ENCODE assay signal across 8 cellular contexts in genomic region chrX:45850775-45851433, GRCh38.
DNase-seq lines count a peak whose midpoint lies in the region; ATAC-seq and TF ChIP-seq lines count a peak whose summit lies in the region.

No MANE protein-coding gene starts in this region.

- peaks cover 5 to 26% (median 13%) of the 10 kb centered on the region in 4 donors for H3K4me1 Mint-ChIP-seq in CD4-positive, alpha-beta memory T cell
- H3K4me1 Mint-ChIP-seq in activated CD4-positive, alpha-beta memory T cell treated with anti-CD3 and anti-CD28 coated beads for 36 hours (ENCODE audit: low read depth), result peaks cover 38% of the 10 kb centered on the region
- H3K4me1 Mint-ChIP-seq in naive B cell, result peaks cover 11 to 15% (median 14%) of the 10 kb centered on the region in 3 donors

- POLR2A ChIA-PET in CD4-positive, alpha-beta memory T cell (lab: Charles Lee; ENCODE audit: partially characterized antibody), result interaction anchor here (1.1 to 2.6 kb wide), 7 partner anchors 9 to 93 kb away, joined by 3 to 30 read pairs (median 5); no protein-coding TSS in a partner anchor
- POLR2A ChIA-PET in activated CD4-positive, alpha-beta memory T cell treated with anti-CD3 and anti-CD28 coated beads for 36 hours (lab: Charles Lee), result interaction anchor here (0.7 to 4.3 kb wide), 9 partner anchors 9 to 141 kb away, joined by 3 to 64 read pairs (median 6); no protein-coding TSS in a partner anchor

- no peak for TF ChIP-seq CTCF in epithelial cell of esophagus (IDR thresholded peaks at IDR 0.05; ENCODE audit: insufficient read depth, low read depth, low read length, missing control alignments)

- peak; percentile 26 to 27 for ATAC-seq in naive B cell (ENCODE audit: low read depth in 2 of 2)
- peak; percentile 49 for ATAC-seq in aorta (ENCODE audit: low FRiP score)
- ATAC-seq in HG03095 (IDR thresholded peaks at IDR 0.05; ENCODE audit: unreplicated experiment), result no peak

- intact Hi-C loops in CD4-positive, alpha-beta memory T cell (cut with micrococcal nuclease), result loop anchor here (1.0 to 5.0 kb wide), 3 partner anchors 45 to 526 kb away; no protein-coding TSS in a partner anchor
- intact Hi-C loops in activated CD4-positive, alpha-beta memory T cell treated with anti-CD3 and anti-CD28 coated beads for 36 hours (cut with micrococcal nuclease), result loop anchor here (2.0 to 10.0 kb wide), 7 partner anchors 139 to 526 kb away; no protein-coding TSS in a partner anchor
- intact Hi-C loops in aorta (cut with DNase I), result no loop called here

- H3K4me3 ChIP-seq in CD4-positive, alpha-beta memory T cell (ENCODE audit: low read length in 2 of 2), result peak overlapping the region; percentile 49 to 80
- H3K4me3 ChIP-seq in epithelial cell of esophagus (ENCODE audit: low read length), result peak overlapping the region; percentile 72
- peak overlapping the region; percentile 21 to 23 for H3K4me3 ChIP-seq in aorta (ENCODE audit: low read length in 2 of 2)

- H3K27me3 ChIP-seq in CD4-positive, alpha-beta memory T cell (ENCODE audit: insufficient read depth, low read length), result no peaks in the 10 kb centered on the region
- no peaks in the 10 kb centered on the region for H3K27me3 ChIP-seq in aorta (ENCODE audit: control insufficient read depth in 1 of 2, insufficient read depth in 2 of 2, low read length in 1 of 2)

- DNase-seq in CD4-positive, alpha-beta memory T cell, result peak in 4 of 5 donors; percentile 11 to 44 (median 16)
- peak; percentile 43 for DNase-seq in activated CD4-positive, alpha-beta memory T cell treated with anti-CD3 and anti-CD28 coated beads for 36 hours
- DNase-seq in epithelial cell of esophagus (ENCODE audit: low read depth) (peak; percentile 57), naive B cell (peak; percentile 2), aorta (peak in 1 of 2 donors; percentile 47), NCI-H2171 treated with DMSO at 0.1 percent for 48 hours (lab: John Stamatoyannopoulos, UW) (no peak)

- H3K4me3 Mint-ChIP-seq in CD4-positive, alpha-beta memory T cell, result peak overlapping the region; percentile 91 to 97 (median 94)
- peak overlapping the region; percentile 95 for H3K4me3 Mint-ChIP-seq in activated CD4-positive, alpha-beta memory T cell treated with anti-CD3 and anti-CD28 coated beads for 36 hours
- H3K4me3 Mint-ChIP-seq in naive B cell, result peak overlapping the region; percentile 76 to 94 (median 87)

- H3K27ac Mint-ChIP-seq in CD4-positive, alpha-beta memory T cell, result peak overlapping the region; percentile 81 to 91 (median 84)
- peak overlapping the region; percentile 99 for H3K27ac Mint-ChIP-seq in activated CD4-positive, alpha-beta memory T cell treated with anti-CD3 and anti-CD28 coated beads for 36 hours
- H3K27ac Mint-ChIP-seq in naive B cell, result no peak overlapping the region

- peak overlapping the region; percentile 26 for H3K27ac ChIP-seq in CD4-positive, alpha-beta memory T cell (ENCODE audit: low read depth, low read length)
- H3K27ac ChIP-seq in KOPT-K1 (ENCODE audit: low read depth, low read length, poor library complexity, severe bottlenecking) (peak overlapping the region; percentile 77), aorta (ENCODE audit: low read depth in 1 of 2, low read length in 2 of 2) (no peak overlapping the region)

- no peaks in the 10 kb centered on the region for H3K9me3 ChIP-seq in CD4-positive, alpha-beta memory T cell (ENCODE audit: control insufficient read depth in 1 of 2, low read length in 2 of 2)
- H3K9me3 ChIP-seq in KOPT-K1 (ENCODE audit: insufficient read depth, low read length, poor library complexity, severe bottlenecking) (no peaks in the 10 kb centered on the region), aorta (ENCODE audit: control insufficient read depth, low read length) (no peaks in the 10 kb centered on the region)

- CTCF ChIA-PET in CD4-positive, alpha-beta memory T cell (lab: Charles Lee; ENCODE audit: partially characterized antibody), result interaction anchor here (0.7 to 1.8 kb wide), 4 partner anchors 44 to 525 kb away, joined by 3 to 6 read pairs (median 5); no protein-coding TSS in a partner anchor
- CTCF ChIA-PET in activated CD4-positive, alpha-beta memory T cell treated with anti-CD3 and anti-CD28 coated beads for 36 hours (lab: Charles Lee), result interaction anchor here (0.9 kb wide), 1 partner anchor 49 kb away, joined by 3 read pairs; no protein-coding TSS in a partner anchor

- no peaks in the 10 kb centered on the region for H3K9me3 Mint-ChIP-seq in CD4-positive, alpha-beta memory T cell
- H3K9me3 Mint-ChIP-seq in activated CD4-positive, alpha-beta memory T cell treated with anti-CD3 and anti-CD28 coated beads for 36 hours, result no peaks in the 10 kb centered on the region
- H3K9me3 Mint-ChIP-seq in naive B cell, result peaks cover 0 to 1% (median 0%) of the 10 kb centered on the region in 7 donors

- no peaks in the 10 kb centered on the region for H3K36me3 ChIP-seq in CD4-positive, alpha-beta memory T cell (ENCODE audit: insufficient read depth, low read length)
- H3K36me3 ChIP-seq in KOPT-K1 (ENCODE audit: insufficient read depth, low read length) (peaks cover 16% of the 10 kb centered on the region), aorta (ENCODE audit: control insufficient read depth in 1 of 2, insufficient read depth in 2 of 2, low read length in 1 of 2) (no peaks in the 10 kb centered on the region)

- peaks cover 0 to 12% of the 10 kb centered on the region in 2 donors for H3K36me3 Mint-ChIP-seq in CD4-positive, alpha-beta memory T cell
- peaks cover 34% of the 10 kb centered on the region for H3K36me3 Mint-ChIP-seq in activated CD4-positive, alpha-beta memory T cell treated with anti-CD3 and anti-CD28 coated beads for 36 hours
- no peaks in the 10 kb centered on the region for H3K36me3 Mint-ChIP-seq in naive B cell

- WGBS in aorta, 2 donors, result 0 to 20% methylated on average over 52 to 54 of the region's 54 CpGs

- H3K4me1 ChIP-seq in CD4-positive, alpha-beta memory T cell (ENCODE audit: insufficient read depth, low read length), result peaks cover 5% of the 10 kb centered on the region
- no peaks in the 10 kb centered on the region for H3K4me1 ChIP-seq in aorta (ENCODE audit: control insufficient read depth in 1 of 2, insufficient read depth in 2 of 2, low read length in 2 of 2)

- no peaks in the 10 kb centered on the region for H3K27me3 Mint-ChIP-seq in CD4-positive, alpha-beta memory T cell
- H3K27me3 Mint-ChIP-seq in activated CD4-positive, alpha-beta memory T cell treated with anti-CD3 and anti-CD28 coated beads for 36 hours, result no peaks in the 10 kb centered on the region
- peaks cover 9 to 31% (median 19%) of the 10 kb centered on the region in 3 donors for H3K27me3 Mint-ChIP-seq in naive B cell

Comparison
In these comparisons a context has a peak if more than half of its experiments do, and no peak if none do; other contexts are left out.
1. H3K27ac ChIP-seq: peak in CD4-positive, alpha-beta memory T cell (single experiment) and KOPT-K1 (single experiment); none in aorta (0 of 2).
2. H3K4me3 ChIP-seq: peak in every context shown above with its lines; median percentile 72 in epithelial cell of esophagus; 64 in CD4-positive, alpha-beta memory T cell; 22 in aorta.
3. H3K27ac Mint-ChIP-seq: peak in CD4-positive, alpha-beta memory T cell (7 of 7) and activated CD4-positive, alpha-beta memory T cell treated with anti-CD3 and anti-CD28 coated beads for 36 hours (single experiment); none in naive B cell (0 of 6).
4. intact Hi-C loops: an anchor here in CD4-positive, alpha-beta memory T cell (1.0 to 5.0 kb wide) and activated CD4-positive, alpha-beta memory T cell treated with anti-CD3 and anti-CD28 coated beads for 36 hours (2.0 to 10.0 kb wide); none called in aorta.
5. Peak in every context shown above with its lines, with median percentiles within 50 percentile points of each other: H3K4me3 Mint-ChIP-seq.